Comparison of ENCODE assay signal across 8 cellular contexts in the genomic region with DNA sequence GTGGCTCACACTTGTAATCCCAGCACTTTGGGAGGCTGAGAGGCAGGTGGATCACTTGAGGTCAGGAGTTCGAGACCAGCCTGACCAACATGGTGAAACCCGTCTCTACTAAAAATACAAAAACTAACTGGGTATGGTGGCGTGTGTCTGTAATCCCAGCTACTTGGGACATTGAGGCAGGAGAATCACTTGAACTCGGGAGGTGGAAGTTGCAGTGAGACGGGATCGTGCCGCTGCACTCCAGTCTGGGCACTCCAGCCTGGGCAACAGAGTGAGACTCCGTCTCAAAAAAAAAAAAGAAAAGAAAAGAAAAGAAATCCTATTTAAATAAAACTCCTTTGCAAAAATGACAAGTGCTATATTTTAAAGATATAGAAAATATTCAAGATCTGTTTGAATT. TPM values are rescaled to one million over a fixed set of nuclear protein-coding genes. Genes with fewer than 3 reads are reported as not detected.
DNase-seq lines count a peak whose midpoint lies in the region; ATAC-seq and TF ChIP-seq lines count a peak whose summit lies in the region.
"Not testable (repeated sequence)": the region's sequence is repeated elsewhere in the genome, so short reads cannot be mapped to it uniquely, and the experiment has no call there.

No MANE protein-coding gene starts in this region.

- peaks cover 30% of the 10 kb centered on the region for H3K36me3 Mint-ChIP-seq in HFFc6 (ENCODE audit: low read depth)
- peaks cover 65% of the 10 kb centered on the region for H3K36me3 Mint-ChIP-seq in T-cell
- peaks cover 47% of the 10 kb centered on the region for H3K36me3 Mint-ChIP-seq in activated T-cell treated with anti-CD3 and anti-CD28 coated beads, Interleukin-2, amount 50 U/mL, for 4 hours (ENCODE audit: insufficient read depth)
- H3K36me3 Mint-ChIP-seq in brain: peaks cover 44% of the 10 kb centered on the region

- not testable (repeated sequence) for H3K27me3 Mint-ChIP-seq in HFFc6 (ENCODE audit: insufficient read depth); T-cell; activated T-cell treated with anti-CD3 and anti-CD28 coated beads, Interleukin-2, amount 50 U/mL, for 4 hours (ENCODE audit: low read depth); brain

- H3K4me3 Mint-ChIP-seq in HFFc6 (peak overlapping the region; percentile 55; the same call in 1 of the 2 replicates), T-cell (peak overlapping the region; percentile 100), brain (peak overlapping the region in 4 of 5 experiments; percentile 92 to 100 (median 98))
- H3K4me3 Mint-ChIP-seq in activated T-cell treated with anti-CD3 and anti-CD28 coated beads, Interleukin-2, amount 50 U/mL, for 4 hours: peak overlapping the region; percentile 100

- H3K27ac ChIP-seq in C4-2B (peak overlapping the region; percentile 48; the same call in 1 of the 2 replicates), heart right ventricle (peak overlapping the region in 6 of 10 donors; percentile 14 to 99 (median 71)), neutrophil (peak overlapping the region; percentile 98), tibial artery (peak overlapping the region; percentile 58 to 60)

- not testable (repeated sequence) for H3K9me3 Mint-ChIP-seq in HFFc6; T-cell; activated T-cell treated with anti-CD3 and anti-CD28 coated beads, Interleukin-2, amount 50 U/mL, for 4 hours; brain

- CTCF ChIA-PET in T-cell (lab: Charles Lee): interaction anchor here (0.7 to 3.7 kb wide), 6 partner anchors 10 to 435 kb away, joined by 3 to 13 read pairs (median 3); partner anchors contain the start of gene BTG1 (in 1 of the 2)

- H3K4me3 ChIP-seq in heart right ventricle; neutrophil (ENCODE audit: low read depth in 1 of 2, low read length in 1 of 2); tibial artery: not testable (repeated sequence)

- POLR2A ChIA-PET in T-cell (lab: Charles Lee): interaction anchor here in 1 of 2 donors (0.7 to 9.5 kb wide), 7 partner anchors 9 to 463 kb away, joined by 3 to 170 read pairs (median 4); partner anchors contain the start of gene BTG1

- ATAC-seq in T-cell (replicated peaks in 1 of 4); activated T-cell treated with anti-CD3 and anti-CD28 coated beads, Interleukin-2, amount 50 U/mL, for 4 hours; heart right ventricle: not testable (repeated sequence)

- H3K36me3 ChIP-seq in heart right ventricle: peaks cover 0 to 16% (median 0%) of the 10 kb centered on the region in 9 donors
- H3K36me3 ChIP-seq in neutrophil, tibial artery: not testable (repeated sequence)

- H3K9me3 ChIP-seq in heart right ventricle, neutrophil, tibial artery: not testable (repeated sequence)

- H3K4me1 Mint-ChIP-seq in HFFc6 (ENCODE audit: low read depth) (peaks cover 95% of the 10 kb centered on the region), T-cell (peaks cover 69 to 82% (median 77%) of the 10 kb centered on the region in 3 donors), brain (peaks cover 93% of the 10 kb centered on the region)
- peaks cover 78% of the 10 kb centered on the region for H3K4me1 Mint-ChIP-seq in activated T-cell treated with anti-CD3 and anti-CD28 coated beads, Interleukin-2, amount 50 U/mL, for 4 hours (ENCODE audit: low read depth)

- H3K27me3 ChIP-seq in heart right ventricle, neutrophil, tibial artery: not testable (repeated sequence)

- TF ChIP-seq CTCF in C4-2B (conservative IDR thresholded peaks at IDR 0.05); HFFc6 (IDR thresholded peaks at IDR 0.05); brain (conservative IDR thresholded peaks at IDR 0.05); heart right ventricle (IDR thresholded peaks at IDR 0.05); neutrophil (IDR thresholded peaks at IDR 0.05); tibial artery (IDR thresholded peaks at IDR 0.05): not testable (repeated sequence)

- H3K27ac Mint-ChIP-seq in HFFc6 (peak overlapping the region; percentile 91), T-cell (peak overlapping the region; percentile 99 to 100), brain (peak overlapping the region in 3 of 5 experiments; percentile 80 to 100 (median 100))

- H3K4me1 ChIP-seq in heart right ventricle (peaks cover 10 to 97% (median 86%) of the 10 kb centered on the region in 9 donors), neutrophil (ENCODE audit: control insufficient read depth in 1 of 2, insufficient read depth in 1 of 2, low read depth in 1 of 2, low read length in 1 of 2) (peaks cover 97 to 100% of the 10 kb centered on the region in 2 experiments), tibial artery (peaks cover 0 to 95% (median 44%) of the 10 kb centered on the region in 4 donors)

- WGBS in heart right ventricle, 2 donors: 90 to 96% methylated on average over 8 of the region's 8 CpGs

- not testable (repeated sequence) for DNase-seq in HFFc6; T-cell; activated T-cell treated with anti-CD3 and anti-CD28 coated beads, Interleukin-2, amount 50 U/mL, for 4 hours; heart right ventricle; tibial artery

- intact Hi-C loops in heart right ventricle (cut with DNase I): loop anchor here in 5 of 10 donors (5.0 to 10.0 kb wide), 6 partner anchors 51 to 751 kb away; no protein-coding TSS in a partner anchor
- intact Hi-C loops in tibial artery (cut with DNase I; ENCODE audit: low total_unique reads): not testable (repeated sequence)

RNA-seq across cellular contexts. Expression of gene BTG1, which starts 10.1 kb away (rescaled TPM):
- total RNA-seq in HFFc6 (2021; fragmentation: NEBNext Ultra II Directional; extraction: Animal tissue kit (Norgen Biotek cat#: 25700)): 10 to 100 TPM; 38.7 to 49.9 (median 45.3) TPM
- total RNA-seq in T-cell (1,000 to 10,000 TPM in 2 of 5 donors, 100 to 1,000 TPM in 3; 484 to 1,238 (median 551) TPM), heart right ventricle (100 to 1,000 TPM in 2 of 10 donors, 10 to 100 TPM in 8; 54.4 to 127 (median 71.3) TPM)
- 100 to 1,000 TPM; 119 to 204 (median 130) TPM for total RNA-seq in activated T-cell treated with anti-CD3 and anti-CD28 coated beads, Interleukin-2, amount 50 U/mL, for 4 hours
- polyA plus RNA-seq in brain (ENCODE audit: insufficient read depth, low read depth, low replicate concordance) (72.6 TPM), heart right ventricle (10 to 100 TPM; 20.0 to 33.4 TPM)

Comparison
In these comparisons a context has a peak if more than half of its experiments do, and no peak if none do; other contexts are left out.
1. H3K27ac ChIP-seq: peak in every context shown above with its lines; median percentile 98 in neutrophil; 71 in heart right ventricle; 59 in tibial artery; 48 in C4-2B.